Comparison of ENCODE assay signal across 29 cellular contexts in the genomic region with DNA sequence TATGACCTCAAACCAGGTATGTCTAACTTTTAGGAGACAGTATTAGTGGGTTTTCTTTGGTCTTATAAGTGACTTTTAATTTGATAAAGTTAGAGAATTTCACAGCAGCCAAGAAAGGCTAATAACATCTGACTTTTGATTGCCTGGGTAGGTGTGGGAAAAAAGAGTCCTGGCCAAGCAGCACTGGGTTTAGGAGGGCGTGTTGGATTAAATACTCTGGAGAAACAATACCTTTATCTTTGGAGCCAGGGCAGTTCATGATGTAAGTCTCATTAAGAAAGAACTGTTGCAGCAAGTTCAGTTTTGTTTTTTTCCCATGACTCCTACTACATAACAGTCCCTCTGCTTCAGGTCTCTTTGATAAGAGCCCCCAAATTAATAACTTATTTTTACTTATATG.
"Had no signal": no experiment of that assay in that cellular context is flagged by ENCODE, and none has a peak within 500 bp of the region (broad histone marks: within the 10 kb centered on the region; RNA-seq: fewer than 3 reads in every experiment).

No MANE protein-coding gene starts in this region.

- H3K4me1 Mint-ChIP-seq: activated CD8-positive, alpha-beta memory T cell treated with anti-CD3 and anti-CD28 coated beads, Interleukin-2, amount 10 ng/mL, durations not matched to agents 7 days and 5 days; activated naive CD8-positive, alpha-beta T cell treated with anti-CD3 and anti-CD28 coated beads, Interleukin-2, amount 50 U/mL, for 24 hours; brain; stimulated activated memory B cell treated with anti-CD40 and anti-IgM and Interleukin-4, amounts not matched to agents 10 μg/mL and 1 μg/mL and 100 μg/mL, for 72 hours had no signal

- ATAC-seq: activated CD8-positive, alpha-beta memory T cell treated with anti-CD3 and anti-CD28 coated beads, Interleukin-2, amount 10 ng/mL, durations not matched to agents 7 days and 5 days; activated CD8-positive, alpha-beta T cell treated with anti-CD3 and anti-CD28 coated beads for 36 hours; activated naive CD8-positive, alpha-beta T cell treated with anti-CD3 and anti-CD28 coated beads, Interleukin-2, amount 50 U/mL, for 24 hours; natural killer cell treated with Interleukin-12 subunit alpha and Interleukin-12 subunit beta and Interleukin-15 and Interleukin-18, amount 100 ng/mL, for 72 hours; stimulated activated memory B cell treated with anti-CD40 and anti-IgM and Interleukin-4, amounts not matched to agents 10 μg/mL and 1 μg/mL and 100 μg/mL, for 72 hours; T-cell had no signal

- H3K27me3 ChIP-seq: pancreas, right lobe of liver, stomach, suprapubic skin, transverse colon, vagina had no signal

- H3K27ac ChIP-seq: pancreas, stomach, suprapubic skin, transverse colon, vagina, VCaP had no signal

- FAIRE-seq: frontal cortex, pancreas, small intestine had no signal

- H3K4me3 ChIP-seq: lung, pancreas, right lobe of liver, stomach, suprapubic skin, transverse colon, vagina had no signal

- H3K4me1 ChIP-seq: transverse colon had no signal

- H3K9me3 ChIP-seq: pancreas, right lobe of liver, stomach, suprapubic skin, transverse colon, vagina had no signal

- H3K4me3 Mint-ChIP-seq: activated CD4-positive, alpha-beta T cell treated with anti-CD3 and anti-CD28 coated beads, Interleukin-2, amount 10 ng/mL, durations not matched to agents 7 days and 5 days; activated CD8-positive, alpha-beta memory T cell treated with anti-CD3 and anti-CD28 coated beads, Interleukin-2, amount 10 ng/mL, durations not matched to agents 7 days and 5 days; activated CD8-positive, alpha-beta T cell treated with anti-CD3 and anti-CD28 coated beads for 36 hours; activated naive CD8-positive, alpha-beta T cell treated with anti-CD3 and anti-CD28 coated beads, Interleukin-2, amount 50 U/mL, for 24 hours; brain; dendritic cell treated with granulocyte-macrophage colony-stimulating factor and Interleukin-4, amounts not matched to agents 40 ng/mL and 50 ng/mL, for 4 days; natural killer cell treated with Interleukin-12 subunit alpha and Interleukin-12 subunit beta and Interleukin-15 and Interleukin-18, amount 100 ng/mL, for 72 hours; stimulated activated memory B cell treated with anti-CD40 and anti-IgM and Interleukin-4, amounts not matched to agents 10 μg/mL and 1 μg/mL and 100 μg/mL, for 72 hours; T-cell; T-helper 2 cell treated with Interferon-gamma antibody and Interleukin-4, amounts not matched to agents 5 μg/mL and 100 μg/mL, for 36 hours had no signal

- H3K9me3 Mint-ChIP-seq: activated CD8-positive, alpha-beta T cell treated with anti-CD3 and anti-CD28 coated beads for 36 hours; activated naive CD8-positive, alpha-beta T cell treated with anti-CD3 and anti-CD28 coated beads, Interleukin-2, amount 50 U/mL, for 24 hours; dendritic cell treated with granulocyte-macrophage colony-stimulating factor and Interleukin-4, amounts not matched to agents 40 ng/mL and 50 ng/mL, for 4 days; natural killer cell treated with Interleukin-12 subunit alpha and Interleukin-12 subunit beta and Interleukin-15 and Interleukin-18, amount 100 ng/mL, for 72 hours; stimulated activated memory B cell treated with anti-CD40 and anti-IgM and Interleukin-4, amounts not matched to agents 10 μg/mL and 1 μg/mL and 100 μg/mL, for 72 hours had no signal

- DNase-seq: activated CD4-positive, alpha-beta T cell treated with anti-CD3 and anti-CD28 coated beads, Interleukin-2, amount 10 ng/mL, durations not matched to agents 7 days and 5 days; activated CD4-positive, CD25-positive, alpha-beta regulatory T cell treated with anti-CD3 and anti-CD28 coated beads, Interleukin-2, amount 50 U/mL, for 72 hours; activated CD8-positive, alpha-beta memory T cell treated with anti-CD3 and anti-CD28 coated beads, Interleukin-2, amount 10 ng/mL, durations not matched to agents 7 days and 5 days; activated gamma-delta T cell; activated naive CD4-positive, alpha-beta T cell treated with anti-CD3 and anti-CD28 coated beads, Interleukin-2, amount 50 U/mL, for 16 hours; activated naive CD8-positive, alpha-beta T cell treated with anti-CD3 and anti-CD28 coated beads, Interleukin-2, amount 50 U/mL, for 24 hours; activated T-cell treated with anti-CD3 and anti-CD28 coated beads for 4 hours; anterior cingulate cortex; effector CD4-positive, alpha-beta T cell; erythroblast; hippocampal formation; pancreas; right lobe of liver; small intestine; stimulated activated CD4-positive, alpha-beta T cell treated with anti-CD3 and anti-CD28 coated beads, Interleukin-2, amount 100 ng/mL, for 24 hours; stomach; T-cell; transverse colon had no signal

- H3K27me3 Mint-ChIP-seq: activated CD4-positive, alpha-beta T cell treated with anti-CD3 and anti-CD28 coated beads, Interleukin-2, amount 10 ng/mL, durations not matched to agents 7 days and 5 days; activated CD8-positive, alpha-beta memory T cell treated with anti-CD3 and anti-CD28 coated beads, Interleukin-2, amount 10 ng/mL, durations not matched to agents 7 days and 5 days; activated CD8-positive, alpha-beta T cell treated with anti-CD3 and anti-CD28 coated beads for 36 hours; activated naive CD8-positive, alpha-beta T cell treated with anti-CD3 and anti-CD28 coated beads, Interleukin-2, amount 50 U/mL, for 24 hours; brain; dendritic cell treated with granulocyte-macrophage colony-stimulating factor and Interleukin-4, amounts not matched to agents 40 ng/mL and 50 ng/mL, for 4 days; natural killer cell treated with Interleukin-12 subunit alpha and Interleukin-12 subunit beta and Interleukin-15 and Interleukin-18, amount 100 ng/mL, for 72 hours; stimulated activated memory B cell treated with anti-CD40 and anti-IgM and Interleukin-4, amounts not matched to agents 10 μg/mL and 1 μg/mL and 100 μg/mL, for 72 hours; T-cell had no signal

- H3K27ac Mint-ChIP-seq: activated CD4-positive, alpha-beta T cell treated with anti-CD3 and anti-CD28 coated beads, Interleukin-2, amount 10 ng/mL, durations not matched to agents 7 days and 5 days; activated CD8-positive, alpha-beta memory T cell treated with anti-CD3 and anti-CD28 coated beads, Interleukin-2, amount 10 ng/mL, durations not matched to agents 7 days and 5 days; activated CD8-positive, alpha-beta T cell treated with anti-CD3 and anti-CD28 coated beads for 36 hours; activated naive CD8-positive, alpha-beta T cell treated with anti-CD3 and anti-CD28 coated beads, Interleukin-2, amount 50 U/mL, for 24 hours; dendritic cell treated with granulocyte-macrophage colony-stimulating factor and Interleukin-4, amounts not matched to agents 40 ng/mL and 50 ng/mL, for 4 days; stimulated activated memory B cell treated with anti-CD40 and anti-IgM and Interleukin-4, amounts not matched to agents 10 μg/mL and 1 μg/mL and 100 μg/mL, for 72 hours; T-cell; T-helper 2 cell treated with Interferon-gamma antibody and Interleukin-4, amounts not matched to agents 5 μg/mL and 100 μg/mL, for 36 hours had no signal
